8 cellular contexts compared by ENCODE assay signal in genomic region chr1:30840904-30841598, GRCh38.
A peak's percentile ranks its signal among the peaks of the same experiment; 100 is the strongest.
DNase-seq lines count a peak whose midpoint lies in the region; ATAC-seq lines count a peak whose summit lies in the region.

No MANE protein-coding gene starts in this region.

- H3K27me3 ChIP-seq in BLaER1 treated with 17β-estradiol and CSF1 and Interleukin-3, amounts not matched to agents 10 nM and 100 nM, result peaks cover 65 to 100% (median 91%) of the 10 kb centered on the region in 11 experiments

- peaks cover 0 to 56% (median 24%) of the 10 kb centered on the region in 11 experiments; a peak in 13 of 22 replicates for H4K20me1 ChIP-seq in BLaER1 treated with 17β-estradiol and CSF1 and Interleukin-3, amounts not matched to agents 10 nM and 100 nM

- H3K4me1 ChIP-seq in BLaER1 treated with 17β-estradiol and CSF1 and Interleukin-3, amounts not matched to agents 10 nM and 100 nM, result peaks cover 0 to 18% (median 8%) of the 10 kb centered on the region in 10 experiments; a peak in 14 of 20 replicates

- H3K36me3 ChIP-seq in BLaER1 treated with 17β-estradiol and CSF1 and Interleukin-3, amounts not matched to agents 10 nM and 100 nM, result no peaks in the 10 kb centered on the region

- peak overlapping the region in 6 of 11 experiments; percentile 4 to 89 (median 42); a peak in 11 of 22 replicates for H3K4me2 ChIP-seq in BLaER1 treated with 17β-estradiol and CSF1 and Interleukin-3, amounts not matched to agents 10 nM and 100 nM

- H3K9ac ChIP-seq in BLaER1 treated with 17β-estradiol and CSF1 and Interleukin-3, amounts not matched to agents 10 nM and 100 nM, result no peak overlapping the region

- peak; percentile 68 for DNase-seq in NCI-H2196 (lab: John Stamatoyannopoulos, UW; ENCODE audit: unreplicated experiment)
- DNase-seq in dermis microvascular lymphatic vessel endothelial cell (ENCODE audit: low read depth in 2 of 2), result peak; percentile 50 to 88
- peak; percentile 71 to 97 for DNase-seq in lung microvascular endothelial cell (ENCODE audit: low read depth in 2 of 2)
- no peak for DNase-seq in globus pallidus (ENCODE audit: low spot score)

- H3K9me3 ChIP-seq in BLaER1 treated with 17β-estradiol and CSF1 and Interleukin-3, amounts not matched to agents 10 nM and 100 nM (replicated peaks in 1 of 11), result peaks cover 0 to 7% (median 0%) of the 10 kb centered on the region in 11 experiments; a peak in 1 of 22 replicates

- no peak overlapping the region for H3K4me3 ChIP-seq in BLaER1 treated with 17β-estradiol and CSF1 and Interleukin-3, amounts not matched to agents 10 nM and 100 nM

- ATAC-seq in GM19463 (IDR thresholded peaks at IDR 0.05; ENCODE audit: unreplicated experiment) (no peak), HG03039 (IDR thresholded peaks at IDR 0.05; ENCODE audit: unreplicated experiment) (no peak), GM19452 (IDR thresholded peaks at IDR 0.05; ENCODE audit: unreplicated experiment) (no peak)

- H3K27ac ChIP-seq in BLaER1 treated with 17β-estradiol and CSF1 and Interleukin-3, amounts not matched to agents 10 nM and 100 nM, result no peak overlapping the region
